In the genomic region with DNA sequence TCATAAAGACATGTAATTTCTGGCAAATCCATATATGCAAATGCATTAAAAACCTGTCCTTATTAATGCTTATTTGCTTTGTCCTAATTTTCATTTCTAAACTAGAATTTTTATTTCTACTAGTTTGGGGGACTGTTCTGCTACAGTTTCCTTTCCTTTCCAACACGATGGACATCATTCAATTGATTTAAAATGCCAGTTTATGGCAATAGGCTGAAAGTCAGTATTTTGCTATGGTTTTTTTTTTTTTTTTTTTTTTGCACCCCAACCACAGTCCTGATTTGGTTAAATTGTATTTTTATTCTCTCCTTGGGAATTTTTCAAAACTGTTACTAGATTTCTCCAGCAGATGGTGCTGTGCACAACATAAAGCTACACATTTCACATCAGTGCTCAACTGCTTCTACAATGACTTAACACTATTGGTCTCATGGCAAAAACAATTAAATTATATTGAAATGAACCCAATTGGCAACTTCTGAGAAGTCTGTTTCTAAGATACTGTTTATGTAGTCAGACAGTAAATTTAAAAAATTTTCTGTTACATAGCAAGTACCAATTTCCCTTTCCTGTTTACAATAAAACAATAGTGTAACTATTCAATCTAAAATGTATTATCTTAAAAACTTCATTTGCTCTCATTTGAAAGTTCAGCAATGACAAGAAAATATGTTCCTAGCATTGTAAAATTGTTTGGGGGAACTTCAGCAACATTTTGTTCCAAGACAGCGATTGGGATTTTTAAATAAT, we compare ENCODE assay signal across 8 cellular contexts.
DNase-seq lines count a peak whose midpoint lies in the region; ATAC-seq and TF ChIP-seq lines count a peak whose summit lies in the region.

No MANE protein-coding gene starts in this region.

- H3K4me1 ChIP-seq in adipocyte (ENCODE audit: control insufficient read depth, insufficient read depth, low read length), result peaks cover 9% of the 10 kb centered on the region
- H3K4me1 ChIP-seq in left ventricle myocardium inferior, result no peaks in the 10 kb centered on the region

- peak; percentile 86 for TF ChIP-seq CTCF in CD14-positive monocyte (IDR thresholded peaks at IDR 0.05)
- TF ChIP-seq CTCF in left ventricle myocardium inferior (IDR thresholded peaks at IDR 0.05; ENCODE audit: borderline replicate concordance), result peak; percentile 72

- no peak overlapping the region for H3K27ac ChIP-seq in left ventricle myocardium inferior (replicated peaks)

- no peaks in the 10 kb centered on the region for H3K4me1 Mint-ChIP-seq in CD14-positive monocyte

- H3K27ac Mint-ChIP-seq in CD14-positive monocyte, result no peak overlapping the region

- no peaks in the 10 kb centered on the region for H3K27me3 ChIP-seq in adipocyte (replicated peaks; ENCODE audit: control insufficient read depth, insufficient read depth, low read length)
- no peaks in the 10 kb centered on the region for H3K27me3 ChIP-seq in left ventricle myocardium inferior (ENCODE audit: low read depth)

- no peaks in the 10 kb centered on the region for H3K36me3 ChIP-seq in adipocyte (ENCODE audit: control insufficient read depth, insufficient read depth, low read length, severe bottlenecking)
- H3K36me3 ChIP-seq in left ventricle myocardium inferior, result peaks cover 17% of the 10 kb centered on the region

- intact Hi-C loops in CD14-positive monocyte (cut with micrococcal nuclease), result loop anchor here (5.0 to 10.0 kb wide), 3 partner anchors 335 to 547 kb away; no protein-coding TSS in a partner anchor
- intact Hi-C loops in left ventricle myocardium inferior (cut with micrococcal nuclease), result loop anchor here (2.0 to 10.0 kb wide), 3 partner anchors 105 to 555 kb away; no protein-coding TSS in a partner anchor
- intact Hi-C loops in sciatic nerve (cut with DNase I), result no loop called here

- H3K36me3 Mint-ChIP-seq in CD14-positive monocyte, result no peaks in the 10 kb centered on the region

- H3K4me3 ChIP-seq in adipocyte (ENCODE audit: low read length) (no peak overlapping the region), left ventricle myocardium inferior (no peak overlapping the region)

- no peaks in the 10 kb centered on the region for H3K27me3 Mint-ChIP-seq in CD14-positive monocyte (ENCODE audit: low read depth in 3 of 3)

- no peaks in the 10 kb centered on the region for H3K9me3 ChIP-seq in adipocyte (ENCODE audit: control insufficient read depth, low read length)
- no peaks in the 10 kb centered on the region for H3K9me3 ChIP-seq in left ventricle myocardium inferior (replicated peaks)

- H3K9me3 Mint-ChIP-seq in CD14-positive monocyte, result no peaks in the 10 kb centered on the region

- no peak for DNase-seq in CD14-positive monocyte (ENCODE audit: low spot score)
- peak; percentile 35 for DNase-seq in NCI-H146 (lab: John Stamatoyannopoulos, UW)
- DNase-seq in adipocyte (ENCODE audit: low read depth), result peak; percentile 82
- no peak for DNase-seq in left ventricle myocardium inferior
- no peak for DNase-seq in sciatic nerve (ENCODE audit: low spot score)
- no peak for DNase-seq in activated T-cell treated with anti-CD3 and anti-CD28 coated beads, Interleukin-2, amount 50 U/mL, for 1 hour

- H3K4me3 Mint-ChIP-seq in CD14-positive monocyte, result no peak overlapping the region

- H3K9ac ChIP-seq in adipocyte (ENCODE audit: low read length), result peak overlapping the region; percentile 51

- ATAC-seq in GM19035 (IDR thresholded peaks at IDR 0.05; ENCODE audit: unreplicated experiment), result peak; percentile 51
- ATAC-seq in sciatic nerve, result peak; percentile 72
- no peak for ATAC-seq in HG02870 (IDR thresholded peaks at IDR 0.05; ENCODE audit: unreplicated experiment)

Comparison
In these comparisons a context has a peak if more than half of its experiments do, and no peak if none do; other contexts are left out.
1. DNase-seq: peak in NCI-H146 (single experiment) and adipocyte (single experiment); none in CD14-positive monocyte (single experiment), left ventricle myocardium inferior (single experiment), sciatic nerve (single experiment) and activated T-cell treated with anti-CD3 and anti-CD28 coated beads, Interleukin-2, amount 50 U/mL, for 1 hour (single experiment).